ENCODE assay signal across 8 cellular contexts in the genomic region with DNA sequence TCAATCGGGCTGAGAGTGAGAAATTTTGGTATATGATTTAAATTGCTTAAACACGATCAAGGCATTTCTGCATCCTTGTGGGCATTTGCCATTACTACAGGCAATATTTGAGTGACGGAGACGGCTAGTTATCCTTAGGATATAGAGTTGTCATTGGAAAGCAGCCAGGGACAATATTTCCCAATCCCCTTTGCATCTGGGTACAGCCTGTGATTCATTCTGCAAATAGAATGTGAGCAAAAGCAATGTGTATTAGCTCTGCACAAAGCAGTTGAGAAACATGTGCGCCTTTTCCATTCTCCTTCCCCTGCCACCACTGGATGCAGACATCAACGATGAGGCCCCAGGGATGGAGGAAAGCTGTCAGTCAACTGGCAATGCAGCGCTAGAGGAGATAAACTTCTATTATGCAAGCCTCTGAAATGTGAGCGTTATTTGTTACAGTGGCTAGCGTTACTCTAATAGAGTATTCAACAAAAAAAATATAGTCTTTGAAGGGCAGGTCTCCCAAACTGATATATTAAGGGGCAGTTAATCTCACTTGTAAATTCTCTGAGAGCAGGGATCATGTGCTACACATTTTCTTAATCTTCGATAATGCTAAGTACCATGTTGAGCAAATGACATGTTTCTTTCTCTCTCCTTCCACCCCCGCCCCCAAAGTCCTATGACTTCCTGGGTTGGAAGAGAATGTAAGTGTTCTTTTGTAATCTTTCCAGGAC. TPM values are rescaled to one million over a fixed set of nuclear protein-coding genes. Genes with fewer than 3 reads are reported as not detected.
DNase-seq lines count a peak whose midpoint lies in the region; ATAC-seq and TF ChIP-seq lines count a peak whose summit lies in the region.

No MANE protein-coding gene starts in this region.

- H3K4me1 ChIP-seq in breast epithelium, result peaks cover 0 to 6% of the 10 kb centered on the region in 2 donors
- H3K4me1 ChIP-seq in mesenchymal stem cell (ENCODE audit: control insufficient read depth, insufficient read depth, low read depth, low read length), result peaks cover 1% of the 10 kb centered on the region

- H3K4me3 ChIP-seq in breast epithelium (no peak overlapping the region), mesenchymal stem cell (ENCODE audit: insufficient read depth in 1 of 2, low read depth in 1 of 2, low read length in 2 of 2) (peak overlapping the region in 1 of 2 experiments; percentile 32)

- no peak overlapping the region for H3K4me2 ChIP-seq in mesenchymal stem cell (ENCODE audit: low read length, poor library complexity, severe bottlenecking)

- no peak overlapping the region for H4K8ac ChIP-seq in mesenchymal stem cell (ENCODE audit: low read length)

- WGBS in mesenchymal stem cell, result 58% methylated on average over 6 of the region's 11 CpGs

- H3K9ac ChIP-seq in mesenchymal stem cell (ENCODE audit: low read length), result peak overlapping the region; percentile 42

- no peak overlapping the region for H2BK12ac ChIP-seq in mesenchymal stem cell (ENCODE audit: low read length in 2 of 2)

- H3K14ac ChIP-seq in mesenchymal stem cell (ENCODE audit: low read length in 2 of 2), result no peak overlapping the region

- no peak overlapping the region for H2BK120ac ChIP-seq in mesenchymal stem cell (ENCODE audit: low read depth, low read length)

- H2BK15ac ChIP-seq in mesenchymal stem cell (ENCODE audit: low read depth, poor library complexity, severe bottlenecking), result no peak overlapping the region

- H3K23ac ChIP-seq in mesenchymal stem cell (ENCODE audit: low read length in 2 of 2), result no peak overlapping the region

- H2AK5ac ChIP-seq in mesenchymal stem cell (ENCODE audit: low read length, severe bottlenecking), result no peak overlapping the region

- H2AFZ ChIP-seq in mesenchymal stem cell (ENCODE audit: low read depth, low read length), result no peak overlapping the region

- no peak overlapping the region for H3K4ac ChIP-seq in mesenchymal stem cell (ENCODE audit: low read depth in 1 of 2, low read length in 2 of 2)

- H3K27ac ChIP-seq in breast epithelium (no peak overlapping the region), mesenchymal stem cell (ENCODE audit: low read length, poor library complexity, severe bottlenecking) (peak overlapping the region; percentile 23)

- H3K9me3 ChIP-seq in breast epithelium, result no peaks in the 10 kb centered on the region
- H3K9me3 ChIP-seq in mesenchymal stem cell (ENCODE audit: control insufficient read depth, low read length), result no peaks in the 10 kb centered on the region

- H3K79me1 ChIP-seq in mesenchymal stem cell (replicated peaks; ENCODE audit: low read length, poor library complexity, severe bottlenecking), result no peaks in the 10 kb centered on the region

- no peak for TF ChIP-seq POLR2A in breast epithelium (IDR thresholded peaks at IDR 0.05)

- no peak overlapping the region for H3K18ac ChIP-seq in mesenchymal stem cell (ENCODE audit: low read depth in 1 of 2, low read length in 2 of 2)

- H3K27me3 ChIP-seq in breast epithelium (no peaks in the 10 kb centered on the region), mesenchymal stem cell (ENCODE audit: control insufficient read depth in 1 of 2, insufficient read depth in 1 of 2, low read length in 2 of 2) (no peaks in the 10 kb centered on the region)

- H3K36me3 ChIP-seq in breast epithelium (no peaks in the 10 kb centered on the region), mesenchymal stem cell (ENCODE audit: control insufficient read depth in 1 of 2, insufficient read depth in 2 of 2, low read depth in 1 of 2, low read length in 2 of 2) (no peaks in the 10 kb centered on the region)

- no peak overlapping the region for H2BK5ac ChIP-seq in mesenchymal stem cell (ENCODE audit: low read depth, low read length, poor library complexity, severe bottlenecking)

- ATAC-seq in GM18909 (IDR thresholded peaks at IDR 0.05; ENCODE audit: poor library complexity, unreplicated experiment), result no peak
- no peak for ATAC-seq in GM21717 (IDR thresholded peaks at IDR 0.05; ENCODE audit: unreplicated experiment)
- no peak for ATAC-seq in GM21529 (IDR thresholded peaks at IDR 0.05; ENCODE audit: unreplicated experiment)

- no peak overlapping the region for H4K91ac ChIP-seq in mesenchymal stem cell (ENCODE audit: low read length)

- DNase-seq in D341Med (ENCODE audit: low spot score) (peak; percentile 37), NCI-H226 (peak; percentile 94), breast epithelium (ENCODE audit: low spot score in 2 of 2) (peak; percentile 40 to 54), mesenchymal stem cell (peak; percentile 98), NCI-H2107 treated with DMSO at 0.1 percent for 48 hours (lab: John Stamatoyannopoulos, UW; ENCODE audit: unreplicated experiment) (no peak)

- intact Hi-C loops in breast epithelium (cut with DNase I; ENCODE audit: low total_unique reads), result no loop called here

- TF ChIP-seq CTCF in breast epithelium (IDR thresholded peaks at IDR 0.05), result peak; percentile 24 to 56 (median 52)

RNA-seq across cellular contexts. Expression of gene NCOA3, which starts 37.1 kb away (rescaled TPM):
- total RNA-seq in breast epithelium, result 10 to 100 TPM; 40.6 to 57.1 (median 45.1) TPM
- 16.9 TPM for polyA plus RNA-seq in mesenchymal stem cell (2013, experiment 1 of 2)
- polyA plus RNA-seq in mesenchymal stem cell (2013, experiment 2 of 2), result 16.3 TPM
